11 cellular contexts compared by ENCODE assay signal in genomic region chr9:87711857-87712800, GRCh38. TPM values are rescaled to one million over a fixed set of nuclear protein-coding genes. Genes with fewer than 3 reads are reported as not detected.
A peak's percentile ranks its signal among the peaks of the same experiment; 100 is the strongest.
DNase-seq lines count a peak whose midpoint lies in the region; ATAC-seq, FAIRE-seq and TF ChIP-seq lines count a peak whose summit lies in the region.
"Had no signal": no experiment of that assay in that cellular context is flagged by ENCODE, and none has a peak within 500 bp of the region (broad histone marks: within the 10 kb centered on the region; RNA-seq: fewer than 3 reads in every experiment).

No MANE protein-coding gene starts in this region.

- H3K9me3 Mint-ChIP-seq in activated CD4-positive, alpha-beta T cell treated with anti-CD3 and anti-CD28 coated beads for 36 hours (ENCODE audit: low read depth): no peaks in the 10 kb centered on the region

- H3K36me3 ChIP-seq in GM12878 (ENCODE audit: control insufficient read depth in 2 of 2, insufficient read depth in 2 of 2, low read length in 1 of 2) (peaks cover 0 to 6% of the 10 kb centered on the region in 2 experiments; a peak in 3 of 4 replicates), HepG2 (replicated peaks in 1 of 2; ENCODE audit: control insufficient read depth in 1 of 2, insufficient read depth in 2 of 2, low read length in 2 of 2) (peaks cover 0 to 5% of the 10 kb centered on the region in 2 experiments; a peak in 2 of 5 replicates), upper lobe of left lung (peaks cover 0 to 10% (median 2%) of the 10 kb centered on the region in 4 donors)

- H3K4me3 ChIP-seq in GM12878 (no peak overlapping the region), HepG2 (replicated peaks in 1 of 3; ENCODE audit: insufficient read depth in 1 of 3, low read depth in 2 of 3, low read length in 3 of 3) (no peak overlapping the region), upper lobe of left lung (no peak overlapping the region)

- H3K9ac ChIP-seq in GM12878 (ENCODE audit: control insufficient read depth, insufficient read depth, low read length) (no peak overlapping the region), HepG2 (ENCODE audit: insufficient read depth, low read depth, low read length) (no peak overlapping the region)

- CTCF ChIA-PET in activated CD4-positive, alpha-beta T cell treated with anti-CD3 and anti-CD28 coated beads for 36 hours (lab: Charles Lee): interaction anchor here (0.7 kb wide), 1 partner anchor 176 kb away, joined by 3 read pairs; no protein-coding TSS in a partner anchor
- CTCF ChIA-PET in GM12878 (lab: Yijun Ruan, JAX) (no interaction called here), HepG2 (lab: Yijun Ruan, JAX; ENCODE audit: low intra/inter-chr PET ratio, low total read pairs) (no interaction called here)

- peaks cover 7% of the 10 kb centered on the region for H3K27me3 Mint-ChIP-seq in activated CD4-positive, alpha-beta T cell treated with anti-CD3 and anti-CD28 coated beads for 36 hours

- TF ChIP-seq EP300 in GM12878 (IDR thresholded peaks at IDR 0.05; ENCODE audit: borderline replicate concordance in 1 of 2, control insufficient read depth in 1 of 2, low read depth in 2 of 2, low read length in 2 of 2): no peak
- TF ChIP-seq EP300 in HepG2 (IDR thresholded peaks at IDR 0.05; ENCODE audit: low read depth in 2 of 2, low read length in 2 of 2): no peak
- TF ChIP-seq EP300 in HepG2 (CRISPR knock-in tag; IDR thresholded peaks at IDR 0.05; ENCODE audit: borderline replicate concordance): no peak
- no peak for TF ChIP-seq EP300 in upper lobe of left lung (IDR thresholded peaks at IDR 0.05)

- H3K4me2 ChIP-seq in GM12878 (ENCODE audit: control insufficient read depth, insufficient read depth) (no peak overlapping the region), HepG2 (ENCODE audit: low read depth, low read length) (peak overlapping the region; percentile 4; the same call in 1 of the 2 replicates)

- ATAC-seq in activated CD4-positive, alpha-beta T cell treated with anti-CD3 and anti-CD28 coated beads for 36 hours: no peak
- ATAC-seq in GM12878 (peak; percentile 38), HepG2 (peak; percentile 61), upper lobe of left lung (ENCODE audit: low FRiP score in 2 of 2) (peak; percentile 50 to 72), GM21390 (IDR thresholded peaks at IDR 0.05; ENCODE audit: unreplicated experiment) (no peak)

- intact Hi-C loops in activated CD4-positive, alpha-beta T cell treated with anti-CD3 and anti-CD28 coated beads for 36 hours (cut with DNase I, micrococcal nuclease): loop anchor here in 1 of 2 experiments (5.0 kb wide), 1 partner anchor 100 kb away; no protein-coding TSS in a partner anchor
- intact Hi-C loops in GM12878 (cut with micrococcal nuclease; ENCODE audit: unreplicated experiment): no loop called here
- intact Hi-C loops in HepG2 (cut with micrococcal nuclease; ENCODE audit: unreplicated experiment): no loop called here

- BruUV-seq in GM12878 (replicated peaks; lab: Mats Ljungman, UMichigan): no TSS peak
- no TSS peak for BruUV-seq in HepG2 (replicated peaks; lab: Mats Ljungman, UMichigan)

- WGBS in GM12878 (ENCODE audit: insufficient coverage, insufficient replicate concordance, low lambda C conversion rate, missing lambda C conversion rate): 55% methylated on average over 9 of the region's 9 CpGs
- 20% methylated on average over 8 of the region's 9 CpGs for WGBS in HepG2 (ENCODE audit: low lambda C conversion rate)
- 55 to 58% methylated on average over 8 to 9 of the region's 9 CpGs for WGBS in upper lobe of left lung, 2 donors

- FAIRE-seq in GM12878 (lab: Jason Lieb, UNC): no peak
- no peak for FAIRE-seq in HepG2 (lab: Jason Lieb, UNC)
- FAIRE-seq in HTR-8/SVneo (lab: Jason Lieb, UNC): no peak

- DNase-seq in activated CD4-positive, alpha-beta T cell treated with anti-CD3 and anti-CD28 coated beads for 36 hours: peak; percentile 22
- no peak for DNase-seq in activated CD4-positive, alpha-beta T cell treated with anti-CD3 and anti-CD28 coated beads, Interleukin-2, amount 50 U/mL, for 1 hour
- no peak for DNase-seq in GM12878 (ENCODE audit: low read depth, low spot score)
- DNase-seq in HepG2 (ENCODE audit: low spot score): peak; percentile 27
- peak in 1 of 2 donors; percentile 55 for DNase-seq in upper lobe of left lung
- DNase-seq in NCI-H524 (lab: John Stamatoyannopoulos, UW): no peak
- no peak for DNase-seq in HTR-8/SVneo (ENCODE audit: insufficient read length, low spot score)
- DNase-seq: activated naive CD4-positive, alpha-beta T cell; stimulated activated CD4-positive, alpha-beta T cell treated with anti-CD3 and anti-CD28 coated beads, Interleukin-4, amount 100 ng/mL, for 4 hours had no signal

- in situ Hi-C loops in GM12878 (cut with MboI) (no loop called here), HepG2 (cut with HindIII; ENCODE audit: extremely low pct_ligation_motif_present, low pct_unique_long_range_greater_than_20kb) (no loop called here)

- H3K27ac Mint-ChIP-seq in activated CD4-positive, alpha-beta T cell treated with anti-CD3 and anti-CD28 coated beads for 36 hours: no peak overlapping the region

- H2AFZ ChIP-seq in GM12878 (ENCODE audit: control insufficient read depth, low read depth, low read length): no peak overlapping the region
- peak overlapping the region; percentile 64 for H2AFZ ChIP-seq in HepG2 (ENCODE audit: low read length)

- H3K27me3 ChIP-seq in GM12878 (replicated peaks in 1 of 2; ENCODE audit: control insufficient read depth in 2 of 2, insufficient read depth in 2 of 2, low read length in 1 of 2) (peaks cover 0 to 2% of the 10 kb centered on the region in 2 experiments; a peak in 1 of 4 replicates), HepG2 (ENCODE audit: control insufficient read depth in 1 of 2, insufficient read depth in 2 of 2, low read length in 2 of 2) (no peaks in the 10 kb centered on the region), upper lobe of left lung (no peaks in the 10 kb centered on the region)

- RAD21 ChIA-PET in GM12878 (lab: Charles Lee; ENCODE audit: unreplicated experiment): no interaction called here

- TF ChIP-seq CTCF in GM12878 (IDR thresholded peaks at IDR 0.05 in 2 of 3, conservative IDR thresholded peaks at IDR 0.05 in 1 of 3; ENCODE audit: control insufficient read depth in 2 of 3, extremely low read depth in 1 of 3, insufficient read depth in 1 of 3, low read depth in 3 of 3, low read length in 3 of 3) (no peak), HepG2 (CRISPR knock-in tag; IDR thresholded peaks at IDR 0.05) (no peak), upper lobe of left lung (IDR thresholded peaks at IDR 0.05) (no peak)

- TF ChIP-seq POLR2A in GM12878 (IDR thresholded peaks at IDR 0.05; ENCODE audit: low read depth, low read length) (no peak), HepG2 (IDR thresholded peaks at IDR 0.05; ENCODE audit: insufficient read depth in 1 of 2, low read depth in 2 of 2, low read length in 2 of 2) (no peak), upper lobe of left lung (IDR thresholded peaks at IDR 0.05) (peak in 1 of 4 donors; percentile 51)

- H3K36me3 Mint-ChIP-seq in activated CD4-positive, alpha-beta T cell treated with anti-CD3 and anti-CD28 coated beads for 36 hours (ENCODE audit: low read depth): peaks cover 5% of the 10 kb centered on the region

- TF ChIP-seq RAD21 in GM12878 (IDR thresholded peaks at IDR 0.05; ENCODE audit: insufficient read depth, low read depth, low read length) (no peak), HepG2 (CRISPR knock-in tag; IDR thresholded peaks at IDR 0.05) (no peak)

- POLR2A ChIA-PET in activated CD4-positive, alpha-beta T cell treated with anti-CD3 and anti-CD28 coated beads for 36 hours (lab: Charles Lee): no interaction called here
- POLR2A ChIA-PET in GM12878 (lab: Charles Lee) (interaction anchor here (0.6 kb wide), 1 partner anchor 370 kb away, joined by 3 read pairs; no protein-coding TSS in a partner anchor), HepG2 (lab: Yijun Ruan, JAX) (interaction anchor here (1.8 kb wide), 1 partner anchor 14 kb away, joined by 3 read pairs; no protein-coding TSS in a partner anchor)

- no peaks in the 10 kb centered on the region for H4K20me1 ChIP-seq in GM12878 (ENCODE audit: control insufficient read depth, insufficient read depth)
- no peaks in the 10 kb centered on the region for H4K20me1 ChIP-seq in HepG2 (ENCODE audit: insufficient read depth, low read length)

- no peak overlapping the region for H3K27ac ChIP-seq in GM12878 (ENCODE audit: control insufficient read depth, insufficient read depth)
- no peak overlapping the region for H3K27ac ChIP-seq in HepG2 (ENCODE audit: extremely low read length, insufficient read depth, low read length)
- H3K27ac ChIP-seq in upper lobe of left lung: peak overlapping the region; percentile 48 to 78 (median 64)
- H3K27ac ChIP-seq: 22Rv1 had no signal

- H3K4me1 Mint-ChIP-seq in activated CD4-positive, alpha-beta T cell treated with anti-CD3 and anti-CD28 coated beads for 36 hours: peaks cover 57% of the 10 kb centered on the region

- SMC1A ChIA-PET in GM12878 (lab: Charles Lee; ENCODE audit: uncharacterized antibody, unreplicated experiment): no interaction called here

- H3K4me1 ChIP-seq in GM12878 (ENCODE audit: control insufficient read depth, insufficient read depth, low read length) (peaks cover 15% of the 10 kb centered on the region), HepG2 (ENCODE audit: insufficient read depth, low read length) (peaks cover 49% of the 10 kb centered on the region), upper lobe of left lung (peaks cover 0 to 17% (median 10%) of the 10 kb centered on the region in 4 donors)

- H3K79me2 ChIP-seq in GM12878 (ENCODE audit: control insufficient read depth, insufficient read depth, low read length): no peaks in the 10 kb centered on the region
- no peaks in the 10 kb centered on the region for H3K79me2 ChIP-seq in HepG2 (ENCODE audit: insufficient read depth, low read length)

- H3K9me3 ChIP-seq in GM12878 (replicated peaks; ENCODE audit: control insufficient read depth, insufficient read depth, low read length) (no peaks in the 10 kb centered on the region), HepG2 (ENCODE audit: low read length) (no peaks in the 10 kb centered on the region), upper lobe of left lung (no peaks in the 10 kb centered on the region)

- H3K4me3 Mint-ChIP-seq in activated CD4-positive, alpha-beta T cell treated with anti-CD3 and anti-CD28 coated beads for 36 hours: no peak overlapping the region

RNA-seq across cellular contexts. Expression of gene CTSL, which starts 13.8 kb away (rescaled TPM):
- 1 to 10 TPM; 4.6 to 6.1 TPM for total RNA-seq in activated CD4-positive, alpha-beta T cell treated with anti-CD3 and anti-CD28 coated beads for 36 hours
- 0.33 TPM in 1 of 2 replicates, not detected in the other for total RNA-seq in GM12878 (2013; cell fraction: nucleolus; rRNA removed)
- total RNA-seq in GM12878 (2014; rRNA removed) (not detected in 2 replicates), GM12878 (2014; rRNA removed; fragmentation: Illumina TruSeq; extraction: Trizol) (not detected in 2 replicates), GM12878 (2021) (0.72 TPM in 1 of 2 replicates, not detected in the other), HepG2 (2016; rRNA removed; fragmentation: Illumina TruSeq; extraction: Trizol) (40.0 and 78.1 TPM in 2 replicates), upper lobe of left lung (100 to 1,000 TPM in 4 of 6 donors, 10 to 100 TPM in 2; 71.4 to 198 (median 144) TPM)
- polyA plus RNA-seq in GM12878 (2011; ENCODE audit: low read depth): not detected
- polyA plus RNA-seq in GM12878 (2011; rRNA removed) (not detected in 2 replicates), GM12878 (2014; fragmentation: Illumina TruSeq; extraction: Trizol) (not detected in 2 replicates), GM12878 (2014; fragmentation: Nextera tagmentation; extraction: Ambion mirVana) (not detected), GM12878 (2014; rRNA removed) (not detected in 2 replicates), GM12878 (2016; fragmentation: Nextera tagmentation; extraction: Ambion mirVana) (under 1 TPM in 1 of 2 experiments, not detected in 1; 0.24 TPM), HepG2 (2011; rRNA removed) (83.8 and 113 TPM in 2 replicates)
- polyA plus RNA-seq in GM12878 (2011; cell fraction: cytosol; rRNA removed): not detected in 2 replicates
- polyA plus RNA-seq in GM12878 (2011; cell fraction: nucleus; rRNA removed): not detected in 2 replicates
- not detected in 2 replicates for polyA plus RNA-seq in GM12878 (2012)
- not detected in 2 replicates for polyA minus RNA-seq in GM12878 (2011; rRNA and poly(A)+ RNA removed)
- 1.2 and 1.7 TPM in 2 replicates for polyA minus RNA-seq in GM12878 (2011; cell fraction: cytosol; rRNA and poly(A)+ RNA removed)
- 0.29 TPM in 1 of 2 replicates, not detected in the other for polyA minus RNA-seq in GM12878 (2011; cell fraction: nucleus; rRNA and poly(A)+ RNA removed)
- total RNA-seq in HepG2 (2016; cell fraction: cytosol; rRNA removed; fragmentation: Illumina TruSeq; extraction: Trizol; ENCODE audit: low read depth): 3.8 and 5.8 TPM in 2 replicates
- total RNA-seq in HepG2 (2016; cell fraction: insoluble cytoplasmic fraction; rRNA removed; fragmentation: Illumina TruSeq; extraction: Trizol): 40.5 and 78.7 TPM in 2 replicates
- 8.0 and 8.5 TPM in 2 replicates for total RNA-seq in HepG2 (2016; cell fraction: membrane; rRNA removed; fragmentation: Illumina TruSeq; extraction: Trizol)
- 52.9 and 63.4 TPM in 2 replicates for total RNA-seq in HepG2 (2016; cell fraction: nucleus; rRNA removed; fragmentation: Illumina TruSeq; extraction: Trizol)
- polyA plus RNA-seq in HepG2 (2011; cell fraction: cytosol; rRNA removed): 73.7 and 84.1 TPM in 2 replicates
- 20.1 and 27.7 TPM in 2 replicates for polyA plus RNA-seq in HepG2 (2011; cell fraction: nucleus; rRNA removed)
- 48.9 and 56.9 TPM in 2 replicates for polyA plus RNA-seq in HepG2 (2012)
- 4.8 and 5.2 TPM in 2 replicates for polyA plus RNA-seq in HepG2 (2016; cell fraction: cytosol; fragmentation: Illumina TruSeq; extraction: Trizol; ENCODE audit: low read depth)
- 36.0 and 42.5 TPM in 2 replicates for polyA plus RNA-seq in HepG2 (2016; cell fraction: insoluble cytoplasmic fraction; fragmentation: Illumina TruSeq; extraction: Trizol; ENCODE audit: low read depth)
- 5.3 and 5.5 TPM in 2 replicates for polyA plus RNA-seq in HepG2 (2016; cell fraction: membrane; fragmentation: Illumina TruSeq; extraction: Trizol; ENCODE audit: low read depth)
- 85.9 and 86.3 TPM in 2 replicates for polyA plus RNA-seq in HepG2 (2016; cell fraction: nucleus; fragmentation: Illumina TruSeq; extraction: Trizol; ENCODE audit: insufficient read depth, low read depth)
- 18.9 and 34.3 TPM in 2 replicates for polyA minus RNA-seq in HepG2 (2011; rRNA and poly(A)+ RNA removed; ENCODE audit: low replicate concordance)
- 21.2 and 31.1 TPM in 2 replicates for polyA minus RNA-seq in HepG2 (2011; cell fraction: cytosol; rRNA and poly(A)+ RNA removed)
- polyA minus RNA-seq in HepG2 (2011; cell fraction: nucleus; rRNA and poly(A)+ RNA removed): 11.2 and 15.9 TPM in 2 replicates

Comparison
In these comparisons a context has a peak if more than half of its experiments do, and no peak if none do; other contexts are left out.
1. DNase-seq: peak in activated CD4-positive, alpha-beta T cell treated with anti-CD3 and anti-CD28 coated beads for 36 hours (single experiment) and HepG2 (single experiment); none in activated CD4-positive, alpha-beta T cell treated with anti-CD3 and anti-CD28 coated beads, Interleukin-2, amount 50 U/mL, for 1 hour (single experiment), GM12878 (single experiment), NCI-H524 (0 of 2) and HTR-8/SVneo (single experiment).
2. ATAC-seq: peak in GM12878 (single experiment), HepG2 (single experiment) and upper lobe of left lung (2 of 2); none in activated CD4-positive, alpha-beta T cell treated with anti-CD3 and anti-CD28 coated beads for 36 hours (single experiment) and GM21390 (single experiment).
3. H3K27ac ChIP-seq: peak in upper lobe of left lung (4 of 4); none in GM12878 (single experiment) and HepG2 (single experiment).